Comparison of ENCODE assay signal across 1 cellular context in the genomic region with DNA sequence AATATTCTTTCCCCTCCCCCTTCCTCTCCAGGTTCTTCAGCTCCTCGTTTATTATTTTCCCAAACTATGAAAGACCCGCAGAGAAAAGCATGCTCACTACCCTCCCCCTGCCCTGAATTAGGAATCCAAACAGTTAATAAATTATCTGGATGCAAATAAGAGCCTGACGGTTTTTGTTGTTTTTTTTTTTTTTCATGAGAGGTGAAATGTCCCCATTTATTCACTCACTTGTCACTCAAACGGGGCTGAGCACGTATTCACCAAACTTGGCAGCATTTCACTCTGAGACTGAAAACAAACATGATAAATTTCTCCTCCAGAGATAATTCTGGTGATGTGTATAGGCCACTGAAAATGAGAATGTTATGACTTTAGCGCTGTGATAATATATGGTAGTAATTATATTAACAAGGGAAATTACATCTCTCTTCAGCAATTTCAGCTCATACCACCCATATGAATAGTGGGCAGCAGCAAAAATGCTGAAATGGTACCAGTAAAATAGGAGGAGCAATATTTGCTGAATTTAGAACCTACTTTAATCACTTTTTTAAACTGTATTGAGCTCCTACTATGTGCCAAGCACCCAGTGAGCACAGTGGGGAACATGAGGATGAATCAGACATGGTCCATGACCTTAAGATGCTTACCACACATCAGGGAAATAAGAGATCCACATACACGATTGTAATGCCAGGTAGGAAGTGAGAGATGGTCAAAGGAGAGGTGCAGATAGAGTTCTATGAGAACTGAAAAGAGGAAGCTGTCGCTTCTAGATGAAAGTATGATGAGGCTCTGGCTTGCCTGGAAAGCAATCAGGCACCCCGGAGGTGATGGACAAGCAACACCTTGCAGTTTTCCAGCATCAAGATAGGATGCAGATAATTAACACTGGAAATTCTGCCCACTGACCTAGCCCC.
TF ChIP-seq lines count a peak whose summit lies in the region.

No MANE protein-coding gene starts in this region.

TF ChIP-seq in GM12878, 131 proteins besides CTCF, POLR2A, EP300 and RAD21:
- TF ChIP-seq ZNF217 (IDR thresholded peaks at IDR 0.05): peak; percentile 45; the same call in 1 of the 2 replicates
- no peak for TF ChIP-seq GABPA (IDR thresholded peaks at IDR 0.05; ENCODE audit: low read depth)
- no peak for TF ChIP-seq FOS (IDR thresholded peaks at IDR 0.05; ENCODE audit: borderline replicate concordance, extremely low read depth, insufficient read length)
- no peak for TF ChIP-seq CHD4 (IDR thresholded peaks at IDR 0.05)
- peak; percentile 67; the same call in 1 of the 2 replicates for TF ChIP-seq SPI1 (IDR thresholded peaks at IDR 0.05; ENCODE audit: borderline replicate concordance, insufficient read depth, low read depth, low read length)
- TF ChIP-seq GATAD2B (conservative IDR thresholded peaks at IDR 0.05; ENCODE audit: low read depth): peak; percentile 48; the same call in 1 of the 2 replicates
- peak; percentile 48; the same call in 1 of the 2 replicates for TF ChIP-seq NBN (IDR thresholded peaks at IDR 0.05)
- TF ChIP-seq, protein P1, sequence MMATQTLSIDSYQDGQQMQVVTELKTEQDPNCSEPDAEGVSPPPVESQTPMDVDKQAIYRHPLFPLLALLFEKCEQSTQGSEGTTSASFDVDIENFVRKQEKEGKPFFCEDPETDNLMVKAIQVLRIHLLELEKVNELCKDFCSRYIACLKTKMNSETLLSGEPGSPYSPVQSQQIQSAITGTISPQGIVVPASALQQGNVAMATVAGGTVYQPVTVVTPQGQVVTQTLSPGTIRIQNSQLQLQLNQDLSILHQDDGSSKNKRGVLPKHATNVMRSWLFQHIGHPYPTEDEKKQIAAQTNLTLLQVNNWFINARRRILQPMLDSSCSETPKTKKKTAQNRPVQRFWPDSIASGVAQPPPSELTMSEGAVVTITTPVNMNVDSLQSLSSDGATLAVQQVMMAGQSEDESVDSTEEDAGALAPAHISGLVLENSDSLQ (IDR thresholded peaks at IDR 0.05): peak; percentile 89
- TF ChIP-seq PAX8 (IDR thresholded peaks at IDR 0.05): no peak
- TF ChIP-seq DPF2 (IDR thresholded peaks at IDR 0.05): peak; percentile 93
- TF ChIP-seq IKZF1 (conservative IDR thresholded peaks at IDR 0.05): peak; percentile 79
- peak; percentile 75 for TF ChIP-seq ZNF384 (IDR thresholded peaks at IDR 0.05; ENCODE audit: borderline replicate concordance, low read depth, low read length)
- peak; percentile 62; the same call in 1 of the 2 replicates for TF ChIP-seq HDGF (IDR thresholded peaks at IDR 0.05)
- peak; percentile 45; the same call in 1 of the 2 replicates for TF ChIP-seq MTA2 (IDR thresholded peaks at IDR 0.05; ENCODE audit: low read depth)
- TF ChIP-seq IKZF2 (IDR thresholded peaks at IDR 0.05): peak; percentile 73 to 84; a peak in 3 of 4 replicates
